8 cellular contexts compared by ENCODE assay signal in genomic region chr6:21953831-21954801, GRCh38.
A peak's percentile ranks its signal among the peaks of the same experiment; 100 is the strongest.
DNase-seq lines count a peak whose midpoint lies in the region; ATAC-seq and TF ChIP-seq lines count a peak whose summit lies in the region.

No MANE protein-coding gene starts in this region.

- H3K36me3 ChIP-seq in gastroesophageal sphincter: no peaks in the 10 kb centered on the region

- peaks cover 0 to 39% (median 10%) of the 10 kb centered on the region in 3 donors for H3K4me1 ChIP-seq in gastroesophageal sphincter

- no peak overlapping the region for H3K4me3 ChIP-seq in gastroesophageal sphincter

- no peaks in the 10 kb centered on the region for H3K36me3 Mint-ChIP-seq in stimulated activated naive B cell treated with anti-CD40 and anti-IgM and Interleukin-4, amounts not matched to agents 10 μg/mL and 1 μg/mL and 100 μg/mL, for 72 hours

- TF ChIP-seq POLR2A in gastroesophageal sphincter (IDR thresholded peaks at IDR 0.05): no peak

- TF ChIP-seq EP300 in gastroesophageal sphincter (IDR thresholded peaks at IDR 0.05): no peak

- H3K27ac Mint-ChIP-seq in stimulated activated naive B cell treated with anti-CD40 and anti-IgM and Interleukin-4, amounts not matched to agents 10 μg/mL and 1 μg/mL and 100 μg/mL, for 72 hours: no peak overlapping the region

- peaks cover 2 to 7% of the 10 kb centered on the region in 2 donors for H3K4me1 Mint-ChIP-seq in stimulated activated naive B cell treated with anti-CD40 and anti-IgM and Interleukin-4, amounts not matched to agents 10 μg/mL and 1 μg/mL and 100 μg/mL, for 72 hours

- no peaks in the 10 kb centered on the region for H3K27me3 ChIP-seq in gastroesophageal sphincter

- no peak for TF ChIP-seq CTCF in gastroesophageal sphincter (IDR thresholded peaks at IDR 0.05)

- H3K4me3 Mint-ChIP-seq in stimulated activated naive B cell treated with anti-CD40 and anti-IgM and Interleukin-4, amounts not matched to agents 10 μg/mL and 1 μg/mL and 100 μg/mL, for 72 hours: no peak overlapping the region

- no peaks in the 10 kb centered on the region for H3K27me3 Mint-ChIP-seq in stimulated activated naive B cell treated with anti-CD40 and anti-IgM and Interleukin-4, amounts not matched to agents 10 μg/mL and 1 μg/mL and 100 μg/mL, for 72 hours

- peak overlapping the region in 3 of 4 donors; percentile 43 to 47 (median 43) for H3K27ac ChIP-seq in gastroesophageal sphincter

- DNase-seq in NCI-H2107 treated with DMSO at 0.1 percent for 48 hours (lab: John Stamatoyannopoulos, UW; ENCODE audit: unreplicated experiment) (peak; percentile 52), NCI-H2107 (lab: John Stamatoyannopoulos, UW) (no peak), OCI-M1 (lab: John Stamatoyannopoulos, UW) (peak; percentile 70)
- no peak for DNase-seq in stimulated activated naive B cell treated with anti-CD40 and anti-IgM and Interleukin-4, amounts not matched to agents 10 μg/mL and 1 μg/mL and 100 μg/mL, for 72 hours

- ATAC-seq in gastroesophageal sphincter (no peak), HG02840 (IDR thresholded peaks at IDR 0.05; ENCODE audit: low FRiP score, unreplicated experiment) (no peak), HG02885 (IDR thresholded peaks at IDR 0.05; ENCODE audit: poor library complexity, unreplicated experiment) (no peak), HG02981 (IDR thresholded peaks at IDR 0.05; ENCODE audit: unreplicated experiment) (no peak)
- peak; percentile 34 to 49 for ATAC-seq in stimulated activated naive B cell treated with anti-CD40 and anti-IgM and Interleukin-4, amounts not matched to agents 10 μg/mL and 1 μg/mL and 100 μg/mL, for 72 hours (replicated peaks)

- WGBS in gastroesophageal sphincter (ENCODE audit: low coverage in 1 of 2), 2 donors: 8 to 36% methylated on average over 5 to 8 of the region's 10 CpGs

- no peaks in the 10 kb centered on the region for H3K9me3 ChIP-seq in gastroesophageal sphincter

- H3K9me3 Mint-ChIP-seq in stimulated activated naive B cell treated with anti-CD40 and anti-IgM and Interleukin-4, amounts not matched to agents 10 μg/mL and 1 μg/mL and 100 μg/mL, for 72 hours: no peaks in the 10 kb centered on the region

Comparison
In these comparisons a context has a peak if more than half of its experiments do, and no peak if none do; other contexts are left out.
1. DNase-seq: peak in NCI-H2107 treated with DMSO at 0.1 percent for 48 hours (single experiment) and OCI-M1 (single experiment); none in NCI-H2107 (single experiment) and stimulated activated naive B cell treated with anti-CD40 and anti-IgM and Interleukin-4, amounts not matched to agents 10 μg/mL and 1 μg/mL and 100 μg/mL, for 72 hours (single experiment).
2. ATAC-seq: peak in stimulated activated naive B cell treated with anti-CD40 and anti-IgM and Interleukin-4, amounts not matched to agents 10 μg/mL and 1 μg/mL and 100 μg/mL, for 72 hours (2 of 2); none in gastroesophageal sphincter (single experiment), HG02840 (single experiment), HG02885 (single experiment) and HG02981 (single experiment).